In the genomic region with DNA sequence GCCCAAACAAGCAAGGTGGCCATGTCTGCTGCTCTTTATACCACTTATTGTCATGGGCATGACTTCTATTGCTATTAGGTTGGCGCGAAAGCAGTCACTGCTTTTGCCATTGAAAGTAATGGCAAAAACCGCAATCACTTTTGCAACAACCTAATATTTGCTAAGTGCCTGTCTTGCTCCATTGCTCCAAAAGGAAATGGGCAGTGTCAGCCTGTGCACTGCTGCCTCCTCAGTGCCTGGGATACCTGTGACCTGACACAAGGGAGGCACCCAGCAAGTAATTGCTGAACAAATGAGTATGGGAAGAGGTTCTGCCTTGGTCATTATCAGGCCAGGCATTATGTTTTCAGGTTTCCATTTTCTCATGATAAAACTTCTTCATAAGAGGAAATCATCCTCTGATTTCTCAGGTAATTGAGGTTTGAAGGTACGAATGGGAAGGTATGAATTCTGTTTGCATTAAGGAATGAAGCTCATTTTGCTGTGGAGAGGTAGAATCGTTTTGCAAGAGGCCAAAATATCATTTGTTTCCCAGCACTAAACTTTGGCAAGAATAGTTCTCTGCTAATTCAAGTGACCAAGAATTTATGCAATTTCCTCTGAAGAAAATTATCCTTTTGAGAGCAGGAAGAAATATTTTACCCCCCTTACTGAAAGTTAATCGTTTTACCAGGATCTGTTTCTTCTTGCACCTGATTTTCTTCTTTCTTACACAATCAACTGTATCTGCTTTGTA, we compare ENCODE assay signal across 13 cellular contexts.
A peak's percentile ranks its signal among the peaks of the same experiment; 100 is the strongest.
DNase-seq lines count a peak whose midpoint lies in the region; TF ChIP-seq lines count a peak whose summit lies in the region.
"Had no signal": no experiment of that assay in that cellular context is flagged by ENCODE, and none has a peak within 500 bp of the region (broad histone marks: within the 10 kb centered on the region; RNA-seq: fewer than 3 reads in every experiment).

No MANE protein-coding gene starts in this region.

- no peak overlapping the region for H3K9ac ChIP-seq in mucosa of rectum (ENCODE audit: low read depth in 1 of 2, low read length in 2 of 2)

- no peak overlapping the region for H3K27ac Mint-ChIP-seq in activated naive CD4-positive, alpha-beta T cell treated with anti-CD3 and anti-CD28 coated beads, Interleukin-2, amount 10 ng/mL, durations not matched to agents 7 days and 5 days
- H3K27ac Mint-ChIP-seq: CD8-positive, alpha-beta T cell; natural killer cell had no signal

- peak overlapping the region; percentile 22 for H3K4me3 ChIP-seq in coronary artery
- no peak overlapping the region for H3K4me3 ChIP-seq in mucosa of rectum (ENCODE audit: low read length in 2 of 2)
- no peak overlapping the region for H3K4me3 ChIP-seq in thymus (ENCODE audit: low read length)
- H3K4me3 ChIP-seq: PC-9 had no signal

- H3K4me1 Mint-ChIP-seq in activated naive CD4-positive, alpha-beta T cell treated with anti-CD3 and anti-CD28 coated beads, Interleukin-2, amount 10 ng/mL, durations not matched to agents 7 days and 5 days = no peaks in the 10 kb centered on the region

- H3K27me3 ChIP-seq in mucosa of rectum (ENCODE audit: control insufficient read depth in 2 of 2, insufficient read depth in 2 of 2, low read length in 2 of 2) = no peaks in the 10 kb centered on the region
- H3K27me3 ChIP-seq in thymus (ENCODE audit: control insufficient read depth, insufficient read depth) = no peaks in the 10 kb centered on the region

- H3K27me3 Mint-ChIP-seq in activated naive CD4-positive, alpha-beta T cell treated with anti-CD3 and anti-CD28 coated beads, Interleukin-2, amount 10 ng/mL, durations not matched to agents 7 days and 5 days = no peaks in the 10 kb centered on the region

- peak overlapping the region; percentile 94 for H3K27ac ChIP-seq in RWPE1
- peak overlapping the region; percentile 84 to 94 for H3K27ac ChIP-seq in coronary artery
- peak overlapping the region; percentile 34 to 43 for H3K27ac ChIP-seq in mucosa of rectum (ENCODE audit: low read depth in 2 of 2, low read length in 2 of 2)
- peak overlapping the region; percentile 65 for H3K27ac ChIP-seq in thymus (ENCODE audit: low read depth)
- H3K27ac ChIP-seq: PC-9 had no signal

- H3K36me3 ChIP-seq in mucosa of rectum (ENCODE audit: control insufficient read depth in 2 of 2, insufficient read depth in 2 of 2, low read length in 2 of 2) = no peaks in the 10 kb centered on the region
- no peaks in the 10 kb centered on the region for H3K36me3 ChIP-seq in thymus (ENCODE audit: control insufficient read depth, insufficient read depth)

- DNase-seq in RWPE1 (ENCODE audit: low spot score) = no peak
- no peak for DNase-seq in coronary artery (ENCODE audit: low spot score)
- no peak for DNase-seq in erythroblast (lab: John Stamatoyannopoulos, UW)
- DNase-seq in activated CD8-positive, alpha-beta memory T cell treated with anti-CD3 and anti-CD28 coated beads, Interleukin-2, amount 50 U/mL, for 4 hours = no peak
- DNase-seq in activated naive CD4-positive, alpha-beta T cell treated with anti-CD3 and anti-CD28 coated beads, Interleukin-2, amount 10 ng/mL, durations not matched to agents 7 days and 5 days = no peak
- DNase-seq in NCI-H146 (lab: John Stamatoyannopoulos, UW) = no peak
- DNase-seq: CD8-positive, alpha-beta T cell; GF-D8; Karpas-422; natural killer cell had no signal

- 90% methylated on average over 6 of the region's 6 CpGs for WGBS in thymus

- POLR2A ChIA-PET in RWPE1 (lab: Yijun Ruan, JAX; ENCODE audit: low non-redundant PET) = no interaction called here

- no peaks in the 10 kb centered on the region for H3K36me3 Mint-ChIP-seq in activated naive CD4-positive, alpha-beta T cell treated with anti-CD3 and anti-CD28 coated beads, Interleukin-2, amount 10 ng/mL, durations not matched to agents 7 days and 5 days
- H3K36me3 Mint-ChIP-seq: CD8-positive, alpha-beta T cell; natural killer cell had no signal

- CTCF ChIA-PET in RWPE1 (lab: Yijun Ruan, JAX) = interaction anchor here (0.6 kb wide), 1 partner anchor 135 kb away, joined by 3 read pairs; no protein-coding TSS in a partner anchor
- CTCF ChIA-PET in activated naive CD4-positive, alpha-beta T cell treated with anti-CD3 and anti-CD28 coated beads, Interleukin-2, amount 10 ng/mL, durations not matched to agents 7 days and 5 days (lab: Charles Lee) = no interaction called here

- TF ChIP-seq POLR2A in erythroblast (IDR thresholded peaks at IDR 0.05; ENCODE audit: low read length) = no peak

- no peak overlapping the region for H3K4me3 Mint-ChIP-seq in activated naive CD4-positive, alpha-beta T cell treated with anti-CD3 and anti-CD28 coated beads, Interleukin-2, amount 10 ng/mL, durations not matched to agents 7 days and 5 days
- H3K4me3 Mint-ChIP-seq: CD8-positive, alpha-beta T cell; natural killer cell had no signal

- H3K9me3 Mint-ChIP-seq in activated naive CD4-positive, alpha-beta T cell treated with anti-CD3 and anti-CD28 coated beads, Interleukin-2, amount 10 ng/mL, durations not matched to agents 7 days and 5 days = peaks cover 2% of the 10 kb centered on the region
- H3K9me3 Mint-ChIP-seq: CD8-positive, alpha-beta T cell; natural killer cell had no signal

- TF ChIP-seq CTCF in RWPE1 (conservative IDR thresholded peaks at IDR 0.05; ENCODE audit: low read depth) = no peak
- TF ChIP-seq CTCF in coronary artery (IDR thresholded peaks at IDR 0.05) = no peak

- H3K9me3 ChIP-seq in mucosa of rectum (ENCODE audit: control insufficient read depth in 2 of 2, low read length in 2 of 2) (no peaks in the 10 kb centered on the region), thymus (ENCODE audit: control insufficient read depth) (no peaks in the 10 kb centered on the region)

- H3K4me1 ChIP-seq in mucosa of rectum (ENCODE audit: control insufficient read depth in 2 of 2, insufficient read depth in 2 of 2, low read length in 2 of 2) (no peaks in the 10 kb centered on the region), thymus (ENCODE audit: control insufficient read depth, insufficient read depth, low read length) (no peaks in the 10 kb centered on the region)

Comparison
In these comparisons a context has a peak if more than half of its experiments do, and no peak if none do; other contexts are left out.
1. H3K27ac ChIP-seq: peak in every context shown above with its lines; median percentile 94 in RWPE1; 89 in coronary artery; 65 in thymus; 38 in mucosa of rectum.